22 cellular contexts compared by ENCODE assay signal in the genomic region with DNA sequence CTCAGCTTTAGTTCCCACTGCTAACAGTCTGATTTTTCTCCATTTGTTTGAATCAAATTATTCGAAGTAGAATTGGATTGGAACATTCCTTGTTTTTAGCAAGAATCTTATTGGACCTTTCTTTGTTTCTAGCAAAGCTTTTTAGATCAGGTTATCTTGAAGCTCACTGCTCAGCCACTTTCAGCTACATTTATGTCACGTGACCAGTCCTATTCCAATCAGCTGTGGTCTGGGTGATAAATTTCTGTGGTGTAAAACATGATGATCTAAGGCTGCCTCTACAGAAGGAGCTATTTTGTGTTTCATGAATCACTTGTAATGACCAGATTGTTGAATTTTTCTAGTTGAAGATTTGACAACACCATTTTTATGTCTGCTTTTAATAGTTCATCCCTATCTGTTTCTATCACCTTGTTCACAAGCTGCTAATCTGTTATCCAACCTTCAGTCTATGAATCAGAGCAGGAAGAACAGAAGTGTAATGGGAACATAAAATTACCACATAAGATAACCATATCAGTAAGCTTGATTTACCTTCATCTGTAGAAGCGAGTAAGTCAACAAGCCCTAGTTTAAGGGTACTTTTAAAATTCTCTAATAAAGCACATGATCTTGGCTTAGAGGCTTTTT.
"Had no signal": no experiment of that assay in that cellular context is flagged by ENCODE, and none has a peak within 500 bp of the region (broad histone marks: within the 10 kb centered on the region; RNA-seq: fewer than 3 reads in every experiment).

No MANE protein-coding gene starts in this region.

- H3K79me2 ChIP-seq: hepatocyte had no signal

- DNase-seq: effector CD4-positive, alpha-beta T cell; endodermal cell; erythroblast; foreskin melanocyte; head of caudate nucleus; kidney; left cardiac atrium; left ventricle myocardium inferior; lower lobe of right lung; mesenchymal stem cell; naive thymus-derived CD4-positive, alpha-beta T cell; posterior cingulate gyrus; stimulated activated CD4-positive, alpha-beta T cell treated with anti-CD3 and anti-CD28 coated beads, Interleukin-1b, Interleukin-23, amount 100 ng/mL, for 48 hours; stimulated activated CD4-positive, alpha-beta T cell treated with anti-CD3 and anti-CD28 coated beads, Interleukin-4, amount 100 ng/mL, for 24 hours; testis; transverse colon had no signal

- H3K9me3 Mint-ChIP-seq: endodermal cell had no signal

- H3K27ac Mint-ChIP-seq: endodermal cell; naive thymus-derived CD4-positive, alpha-beta T cell; stimulated activated memory B cell treated with anti-CD40 and anti-IgM and Interleukin-4, amounts not matched to agents 10 μg/mL and 1 μg/mL and 100 μg/mL, for 72 hours; stimulated activated naive CD8-positive, alpha-beta T cell treated with anti-CD3 and anti-CD28 coated beads, Interleukin-15, Interleukin-2, amounts not matched to agents 100 ng/mL and 50 ng/mL, for 24 hours had no signal

- H3K4me3 ChIP-seq: coronary artery, hepatocyte, left ventricle myocardium inferior, lower lobe of right lung, right atrium auricular region, testis, transverse colon had no signal

- H3K4me2 ChIP-seq: hepatocyte had no signal

- H3K4me1 ChIP-seq: left ventricle myocardium inferior, lower lobe of right lung, right atrium auricular region, testis, transverse colon had no signal

- H3K36me3 ChIP-seq: left ventricle myocardium inferior, lower lobe of right lung, right atrium auricular region, transverse colon had no signal

- H3K27ac ChIP-seq: coronary artery, hepatocyte, left ventricle myocardium inferior, lower lobe of right lung, right atrium auricular region, testis, transverse colon had no signal

- H3K27me3 ChIP-seq: right atrium auricular region, testis, transverse colon had no signal

- H3K36me3 Mint-ChIP-seq: stimulated activated memory B cell treated with anti-CD40 and anti-IgM and Interleukin-4, amounts not matched to agents 10 μg/mL and 1 μg/mL and 100 μg/mL, for 72 hours had no signal

- FAIRE-seq: endothelial cell of umbilical vein, kidney had no signal

- ATAC-seq: left cardiac atrium; lower lobe of right lung; naive thymus-derived CD4-positive, alpha-beta T cell; stimulated activated memory B cell treated with anti-CD40 and anti-IgM and Interleukin-4, amounts not matched to agents 10 μg/mL and 1 μg/mL and 100 μg/mL, for 72 hours had no signal

- H3K9me3 ChIP-seq: left ventricle myocardium inferior, lower lobe of right lung, right atrium auricular region, testis, transverse colon had no signal
